Comparison of ENCODE assay signal across 35 cellular contexts in the genomic region with DNA sequence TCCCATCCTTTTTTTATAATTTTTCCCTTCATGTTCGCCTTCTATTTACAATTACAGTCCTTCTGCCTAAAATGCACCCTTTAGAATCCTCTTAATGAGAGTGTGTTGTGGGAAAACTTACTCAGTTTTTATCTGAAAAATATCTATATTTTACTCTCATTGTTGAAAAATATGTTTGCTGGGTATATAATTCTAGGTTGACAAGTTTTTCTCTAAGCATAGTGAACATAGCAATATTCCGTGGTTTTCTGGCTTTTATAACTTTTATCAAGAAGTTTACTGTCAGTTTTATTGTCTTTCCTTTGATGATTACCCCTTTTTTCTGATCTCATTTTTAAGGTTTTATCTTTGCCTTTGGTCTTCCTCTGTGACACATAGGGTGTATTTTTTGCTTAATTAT.
"Had no signal": no experiment of that assay in that cellular context is flagged by ENCODE, and none has a peak within 500 bp of the region (broad histone marks: within the 10 kb centered on the region; RNA-seq: fewer than 3 reads in every experiment).

No MANE protein-coding gene starts in this region.

- H3K36me3 ChIP-seq: MG63 had no signal

- DNase-seq: Kasumi-1, MG63, MM.1S, MV-4-11, NCI-H1048, NCI-H1092, NCI-H1092 treated with DMSO at 0.1 percent for 48 hours, NCI-H1105, NCI-H1105 treated with DMSO at 0.1 percent for 48 hours, NCI-H1417, NCI-H1417 treated with DMSO at 0.1 percent for 48 hours, NCI-H1436, NCI-H1436 treated with DMSO at 0.1 percent for 48 hours, NCI-H146, NCI-H1694, NCI-H1694 treated with DMSO at 0.1 percent for 48 hours, NCI-H187, NCI-H187 treated with DMSO at 0.1 percent for 48 hours, NCI-H1930, NCI-H2029, NCI-H2029 treated with DMSO at 0.1 percent for 48 hours, NCI-H2081, NCI-H2081 treated with DMSO at 0.1 percent for 48 hours, NCI-H2107, NCI-H2171, NCI-H2171 treated with DMSO at 0.1 percent for 48 hours, NCI-H2227 treated with DMSO at 0.1 percent for 48 hours, NCI-H226, NCI-H345, NCI-H446, NCI-H446 treated with DMSO at 0.1 percent for 48 hours, NCI-H510A, NCI-H510A treated with DMSO at 0.1 percent for 48 hours, NCI-H524, NCI-H524 treated with DMSO at 0.1 percent for 48 hours had no signal

- H3K4me3 ChIP-seq: MG63 had no signal
